17 cellular contexts compared by ENCODE assay signal in the genomic region with DNA sequence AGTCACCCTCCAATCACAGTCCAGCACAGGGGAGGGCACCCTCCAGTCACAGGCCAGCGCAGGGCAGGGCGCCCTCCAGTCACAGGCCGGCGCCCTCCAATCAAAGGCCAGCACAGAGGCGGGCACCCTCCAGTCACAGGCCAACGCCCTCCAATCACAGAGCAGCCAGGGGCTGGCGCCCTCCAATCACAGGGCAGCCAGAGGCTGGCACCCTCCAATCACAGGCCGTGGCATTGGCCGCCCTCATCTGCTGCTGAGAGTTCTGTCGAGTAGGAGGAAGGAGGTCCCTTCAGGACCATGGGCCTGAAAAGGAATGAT. TPM values are rescaled to one million over a fixed set of nuclear protein-coding genes. Genes with fewer than 3 reads are reported as not detected.
DNase-seq lines count a peak whose midpoint lies in the region; ATAC-seq, FAIRE-seq and TF ChIP-seq lines count a peak whose summit lies in the region.
"Had no signal": no experiment of that assay in that cellular context is flagged by ENCODE, and none has a peak within 500 bp of the region (broad histone marks: within the 10 kb centered on the region; RNA-seq: fewer than 3 reads in every experiment).

No MANE protein-coding gene starts in this region.

- H3K79me1 ChIP-seq in H1 (ENCODE audit: low read depth, low read length) = no peaks in the 10 kb centered on the region

- no peaks in the 10 kb centered on the region for H3K9me3 Mint-ChIP-seq in activated T-cell treated with anti-CD3 and anti-CD28 coated beads, Interleukin-2, amount 50 U/mL, for 4 hours
- no peaks in the 10 kb centered on the region for H3K9me3 Mint-ChIP-seq in stimulated activated naive CD8-positive, alpha-beta T cell treated with anti-CD3 and anti-CD28 coated beads, Interleukin-15, amount 100 ng/mL, for 72 hours
- H3K9me3 Mint-ChIP-seq: activated naive CD8-positive, alpha-beta T cell treated with anti-CD3 and anti-CD28 coated beads, Interleukin-2, amount 10 ng/mL, durations not matched to agents 7 days and 5 days; CD8-positive, alpha-beta memory T cell; stimulated activated naive B cell treated with anti-CD40 and anti-IgM and Interleukin-4, amounts not matched to agents 10 μg/mL and 1 μg/mL and 100 μg/mL, for 72 hours had no signal

- POLR2A ChIA-PET in H1 (lab: Charles Lee; ENCODE audit: partially characterized antibody) = interaction anchor here (0.9 to 1.3 kb wide), 3 partner anchors 9 to 22 kb away, joined by 3 read pairs; no protein-coding TSS in a partner anchor

- H3K18ac ChIP-seq in H1 (ENCODE audit: extremely low read depth, low read length) = no peak overlapping the region

- no peak for DNase-seq in activated T-cell treated with anti-CD3 and anti-CD28 coated beads, Interleukin-2, amount 50 U/mL, for 4 hours
- DNase-seq in activated T-cell treated with anti-CD3 and anti-CD28 coated beads for 4 hours = no peak
- DNase-seq in NB4 (ENCODE audit: low read depth) = peak; percentile 38
- DNase-seq in H1 (ENCODE audit: low read depth in 1 of 2, low spot score in 2 of 2) = no peak
- no peak for DNase-seq in stimulated activated naive CD8-positive, alpha-beta T cell treated with anti-CD3 and anti-CD28 coated beads, Interleukin-15, amount 100 ng/mL, for 72 hours
- no peak for DNase-seq in body of pancreas
- DNase-seq: activated CD4-positive, alpha-beta T cell treated with anti-CD3 and anti-CD28 coated beads, Interleukin-2, amount 50 U/mL, for 4 hours; activated naive CD8-positive, alpha-beta T cell treated with anti-CD3 and anti-CD28 coated beads, Interleukin-2, amount 10 ng/mL, durations not matched to agents 7 days and 5 days; activated T-cell treated with anti-CD3 and anti-CD28 coated beads, Interleukin-2, amount 50 U/mL, for 48 hours; CD8-positive, alpha-beta memory T cell; NCI-H1417; NCI-H748 treated with DMSO at 0.1 percent for 48 hours; stimulated activated CD4-positive, alpha-beta T cell treated with anti-CD3 and anti-CD28 coated beads, Interleukin-15, amount 100 ng/mL, for 24 hours; stimulated activated naive B cell treated with anti-CD40 and anti-IgM and Interleukin-4, amounts not matched to agents 10 μg/mL and 1 μg/mL and 100 μg/mL, for 72 hours; trophoblast cell had no signal

- no peak overlapping the region for H3K9ac ChIP-seq in H1 (replicated peaks in 1 of 4; ENCODE audit: extremely low read depth in 1 of 4, low read depth in 3 of 4, low read length in 3 of 4)

- ATAC-seq in activated T-cell treated with anti-CD3 and anti-CD28 coated beads, Interleukin-2, amount 50 U/mL, for 4 hours = peak; percentile 35 to 48
- peak; percentile 57 for ATAC-seq in stimulated activated naive CD8-positive, alpha-beta T cell treated with anti-CD3 and anti-CD28 coated beads, Interleukin-15, amount 100 ng/mL, for 72 hours
- ATAC-seq in HG02759 (IDR thresholded peaks at IDR 0.05; ENCODE audit: unreplicated experiment) (no peak), HG03442 (IDR thresholded peaks at IDR 0.05; ENCODE audit: unreplicated experiment) (no peak), body of pancreas (no peak)
- ATAC-seq: stimulated activated naive B cell treated with anti-CD40 and anti-IgM and Interleukin-4, amounts not matched to agents 10 μg/mL and 1 μg/mL and 100 μg/mL, for 72 hours had no signal

- no peak overlapping the region for H2BK20ac ChIP-seq in H1 (ENCODE audit: low read length)

- H2AK5ac ChIP-seq in H1 (ENCODE audit: low read depth, low read length) = no peak overlapping the region

- no peak overlapping the region for H3K4me3 Mint-ChIP-seq in activated T-cell treated with anti-CD3 and anti-CD28 coated beads, Interleukin-2, amount 50 U/mL, for 4 hours
- H3K4me3 Mint-ChIP-seq in stimulated activated naive CD8-positive, alpha-beta T cell treated with anti-CD3 and anti-CD28 coated beads, Interleukin-15, amount 100 ng/mL, for 72 hours = no peak overlapping the region
- H3K4me3 Mint-ChIP-seq: activated naive CD8-positive, alpha-beta T cell treated with anti-CD3 and anti-CD28 coated beads, Interleukin-2, amount 10 ng/mL, durations not matched to agents 7 days and 5 days; CD8-positive, alpha-beta memory T cell; stimulated activated naive B cell treated with anti-CD40 and anti-IgM and Interleukin-4, amounts not matched to agents 10 μg/mL and 1 μg/mL and 100 μg/mL, for 72 hours had no signal

- no peaks in the 10 kb centered on the region for H3K4me1 Mint-ChIP-seq in activated T-cell treated with anti-CD3 and anti-CD28 coated beads, Interleukin-2, amount 50 U/mL, for 4 hours (ENCODE audit: low read depth)
- no peaks in the 10 kb centered on the region for H3K4me1 Mint-ChIP-seq in stimulated activated naive CD8-positive, alpha-beta T cell treated with anti-CD3 and anti-CD28 coated beads, Interleukin-15, amount 100 ng/mL, for 72 hours
- H3K4me1 Mint-ChIP-seq: activated naive CD8-positive, alpha-beta T cell treated with anti-CD3 and anti-CD28 coated beads, Interleukin-2, amount 10 ng/mL, durations not matched to agents 7 days and 5 days; CD8-positive, alpha-beta memory T cell; stimulated activated naive B cell treated with anti-CD40 and anti-IgM and Interleukin-4, amounts not matched to agents 10 μg/mL and 1 μg/mL and 100 μg/mL, for 72 hours had no signal

- no peak overlapping the region for H3K56ac ChIP-seq in H1 (replicated peaks; ENCODE audit: insufficient read length, low read depth, low read length)

- H2BK12ac ChIP-seq in H1 (ENCODE audit: low read depth, low read length) = no peak overlapping the region

- WGBS in H1 (ENCODE audit: extremely low coverage in 1 of 2, insufficient coverage in 1 of 2, insufficient read length in 1 of 2, insufficient replicate concordance in 2 of 2, low coverage in 1 of 2, low lambda C conversion rate in 2 of 2, missing lambda C conversion rate in 1 of 2), 2 experiments = 91% methylated on average over 10 of the region's 10 CpGs; no CpG with 5 or more reads in 1 of the 2 experiments
- 86 to 95% methylated on average over 2 to 9 of the region's 10 CpGs for WGBS in body of pancreas, 2 donors

- peaks cover 0 to 2% of the 10 kb centered on the region in 2 experiments for H4K20me1 ChIP-seq in H1 (replicated peaks in 1 of 2; ENCODE audit: control insufficient read depth in 1 of 2, insufficient read depth in 2 of 2, low read length in 2 of 2)

- H2BK5ac ChIP-seq in H1 (ENCODE audit: low read depth, low read length) = no peak overlapping the region

- CTCF ChIA-PET in H1 (lab: Charles Lee; ENCODE audit: partially characterized antibody) = no interaction called here

- no peak overlapping the region for H2BK120ac ChIP-seq in H1 (replicated peaks; ENCODE audit: low read depth, low read length)

- H3K4ac ChIP-seq in H1 (replicated peaks; ENCODE audit: insufficient read length, low read depth, low read length) = no peak overlapping the region

- H3K27ac ChIP-seq in H1 (ENCODE audit: low read depth, low read length) = no peak overlapping the region
- H3K27ac ChIP-seq in body of pancreas = no peak overlapping the region

- no peaks in the 10 kb centered on the region for H3K23me2 ChIP-seq in H1 (ENCODE audit: low read depth, low read length)

- H3K27ac Mint-ChIP-seq in stimulated activated naive CD8-positive, alpha-beta T cell treated with anti-CD3 and anti-CD28 coated beads, Interleukin-15, amount 100 ng/mL, for 72 hours = peak overlapping the region in 1 of 2 donors; percentile 94
- H3K27ac Mint-ChIP-seq: activated naive CD8-positive, alpha-beta T cell treated with anti-CD3 and anti-CD28 coated beads, Interleukin-2, amount 10 ng/mL, durations not matched to agents 7 days and 5 days; CD8-positive, alpha-beta memory T cell; stimulated activated naive B cell treated with anti-CD40 and anti-IgM and Interleukin-4, amounts not matched to agents 10 μg/mL and 1 μg/mL and 100 μg/mL, for 72 hours had no signal

- FAIRE-seq in H1 (lab: Jason Lieb, UNC) = no peak

- TF ChIP-seq POLR2A in NB4 (IDR thresholded peaks at IDR 0.05; ENCODE audit: extremely low read depth, insufficient read length) (no peak), H1 (IDR thresholded peaks at IDR 0.05; ENCODE audit: control extremely low read depth in 1 of 2, low read depth in 2 of 2, low read length in 2 of 2) (no peak), body of pancreas (IDR thresholded peaks at IDR 0.05) (no peak)

- H4K8ac ChIP-seq in H1 (ENCODE audit: extremely low read depth, insufficient read depth, low read length) = no peak overlapping the region

- H3K36me3 Mint-ChIP-seq in activated T-cell treated with anti-CD3 and anti-CD28 coated beads, Interleukin-2, amount 50 U/mL, for 4 hours (ENCODE audit: insufficient read depth) = peaks cover 13% of the 10 kb centered on the region

- H3K4me3 ChIP-seq in NB4 (ENCODE audit: low read depth, low read length) (no peak overlapping the region), H1 (ENCODE audit: extremely low read depth in 1 of 4, insufficient read depth in 2 of 4, low read depth in 3 of 4, low read length in 4 of 4) (no peak overlapping the region), body of pancreas (no peak overlapping the region)

- no peak overlapping the region for H2BK15ac ChIP-seq in H1 (ENCODE audit: low read length)

- no peak for TF ChIP-seq CTCF in NB4 (IDR thresholded peaks at IDR 0.05; ENCODE audit: low read depth, low read length)
- no peak for TF ChIP-seq CTCF in H1 (IDR thresholded peaks at IDR 0.05; ENCODE audit: control extremely low read depth in 1 of 3, insufficient read depth in 1 of 3, low read depth in 1 of 3, low read length in 3 of 3)
- no peak for TF ChIP-seq CTCF in body of pancreas (IDR thresholded peaks at IDR 0.05)

- H4K5ac ChIP-seq in H1 (ENCODE audit: insufficient read length, low read depth, low read length) = no peak overlapping the region

- no peaks in the 10 kb centered on the region for H3K27me3 Mint-ChIP-seq in activated T-cell treated with anti-CD3 and anti-CD28 coated beads, Interleukin-2, amount 50 U/mL, for 4 hours (ENCODE audit: low read depth)
- no peaks in the 10 kb centered on the region for H3K27me3 Mint-ChIP-seq in stimulated activated naive CD8-positive, alpha-beta T cell treated with anti-CD3 and anti-CD28 coated beads, Interleukin-15, amount 100 ng/mL, for 72 hours
- H3K27me3 Mint-ChIP-seq: activated naive CD8-positive, alpha-beta T cell treated with anti-CD3 and anti-CD28 coated beads, Interleukin-2, amount 10 ng/mL, durations not matched to agents 7 days and 5 days; CD8-positive, alpha-beta memory T cell; stimulated activated naive B cell treated with anti-CD40 and anti-IgM and Interleukin-4, amounts not matched to agents 10 μg/mL and 1 μg/mL and 100 μg/mL, for 72 hours had no signal

- H3K14ac ChIP-seq in H1 (ENCODE audit: insufficient read length) = no peak overlapping the region

- no peak overlapping the region for H4K91ac ChIP-seq in H1 (replicated peaks; ENCODE audit: insufficient read length, low read length)

- no peak for TF ChIP-seq RAD21 in H1 (IDR thresholded peaks at IDR 0.05 in 1 of 2, conservative IDR thresholded peaks at IDR 0.05 in 1 of 2; ENCODE audit: low read depth in 2 of 2, low read length in 2 of 2)

- no peaks in the 10 kb centered on the region for H3K79me2 ChIP-seq in H1 (ENCODE audit: control insufficient read depth in 1 of 2, insufficient read depth in 2 of 2, low read length in 2 of 2)

- H3K4me1 ChIP-seq in H1 (replicated peaks in 1 of 4; ENCODE audit: control insufficient read depth in 3 of 4, insufficient read depth in 4 of 4, low read length in 3 of 4) (no peaks in the 10 kb centered on the region; a peak in 2 of 7 replicates), body of pancreas (no peaks in the 10 kb centered on the region)

- H3K4me2 ChIP-seq in H1 (ENCODE audit: insufficient read depth in 1 of 2, low read depth in 2 of 2, low read length in 2 of 2) = no peak overlapping the region

- H3K9me3 ChIP-seq in H1 (ENCODE audit: insufficient read depth in 2 of 2, low read depth in 1 of 2, low read length in 1 of 2) (no peaks in the 10 kb centered on the region; a peak in 1 of 4 replicates), body of pancreas (no peaks in the 10 kb centered on the region)

- intact Hi-C loops in body of pancreas (cut with DNase I) = no loop called here

- no peak overlapping the region for H2AFZ ChIP-seq in H1 (ENCODE audit: low read length)

- TF ChIP-seq EP300 in H1 (IDR thresholded peaks at IDR 0.05; ENCODE audit: borderline replicate concordance in 1 of 2, low read depth in 2 of 2, low read length in 2 of 2) = no peak

- H3K36me3 ChIP-seq in H1 (ENCODE audit: control insufficient read depth in 2 of 4, insufficient read depth in 4 of 4, low read length in 3 of 4) = peaks cover 7 to 19% (median 15%) of the 10 kb centered on the region in 4 experiments
- peaks cover 0 to 25% of the 10 kb centered on the region in 2 donors for H3K36me3 ChIP-seq in body of pancreas (replicated peaks in 1 of 2; ENCODE audit: insufficient read depth in 1 of 2, low read depth in 2 of 2)

- H3K27me3 ChIP-seq in H1 (replicated peaks in 1 of 4; ENCODE audit: control insufficient read depth in 3 of 4, extremely low read depth in 1 of 4, insufficient read depth in 3 of 4, low read length in 3 of 4) (no peaks in the 10 kb centered on the region), body of pancreas (no peaks in the 10 kb centered on the region)

- no peak overlapping the region for H3K23ac ChIP-seq in H1 (ENCODE audit: insufficient read length)

RNA-seq across cellular contexts. Expression of a gene that starts 26.6 kb away (rescaled TPM):
- total RNA-seq in activated T-cell treated with anti-CD3 and anti-CD28 coated beads, Interleukin-2, amount 50 U/mL, for 4 hours = 10 to 100 TPM; 71.4 to 83.5 (median 72.8) TPM
- total RNA-seq in H1 (2021; fragmentation: NEBNext Ultra II Directional; extraction: Animal tissue kit (Norgen Biotek cat#: 25700)) = 24.4 and 25.3 TPM in 2 replicates
- 11.2 and 19.5 TPM in 2 replicates for polyA plus RNA-seq in H1 (2011; rRNA removed)
- 23.8 TPM for polyA plus RNA-seq in H1 (2011; cell fraction: cytosol; rRNA removed)
- 65.2 TPM for polyA plus RNA-seq in H1 (2011; cell fraction: nucleus; rRNA removed)
- polyA plus RNA-seq in H1 (2012, experiment 1 of 2) = 25.8 to 31.0 TPM (median 27.9 TPM) in 4 replicates
- polyA plus RNA-seq in H1 (2012, experiment 2 of 2) = 11.4 TPM
- polyA plus RNA-seq in H1 (2013, experiment 1 of 2) = 11.4 TPM
- polyA plus RNA-seq in H1 (2013, experiment 2 of 2) = 9.4 TPM
- polyA minus RNA-seq in H1 (2011; rRNA and poly(A)+ RNA removed) = 8.7 and 14.0 TPM in 2 replicates
- 12.7 TPM for polyA minus RNA-seq in H1 (2011; cell fraction: cytosol; rRNA and poly(A)+ RNA removed)
- polyA minus RNA-seq in H1 (2011; cell fraction: nucleus; rRNA and poly(A)+ RNA removed) = 28.4 TPM
- total RNA-seq in body of pancreas = 10 to 100 TPM; 16.1 to 27.4 TPM

RNA-seq across cellular contexts. Expression of a gene that starts 26.7 kb away (rescaled TPM):
- total RNA-seq in activated T-cell treated with anti-CD3 and anti-CD28 coated beads, Interleukin-2, amount 50 U/mL, for 4 hours = 10 to 100 TPM; 85.3 to 92.5 (median 89.0) TPM
- total RNA-seq in H1 (2021; fragmentation: NEBNext Ultra II Directional; extraction: Animal tissue kit (Norgen Biotek cat#: 25700)) = 38.5 and 40.3 TPM in 2 replicates
- 26.8 and 40.3 TPM in 2 replicates for polyA plus RNA-seq in H1 (2011; rRNA removed)
- 15.4 TPM for polyA plus RNA-seq in H1 (2011; cell fraction: cytosol; rRNA removed)
- polyA plus RNA-seq in H1 (2011; cell fraction: nucleus; rRNA removed) = 33.2 TPM
- polyA plus RNA-seq in H1 (2012, experiment 1 of 2) = 20.7 to 40.0 TPM (median 39.8 TPM) in 4 replicates
- 47.9 TPM for polyA plus RNA-seq in H1 (2012, experiment 2 of 2)
- polyA plus RNA-seq in H1 (2013, experiment 1 of 2) = 41.4 TPM
- 37.7 TPM for polyA plus RNA-seq in H1 (2013, experiment 2 of 2)
- 6.1 and 7.4 TPM in 2 replicates for polyA minus RNA-seq in H1 (2011; rRNA and poly(A)+ RNA removed)
- 14.4 TPM for polyA minus RNA-seq in H1 (2011; cell fraction: cytosol; rRNA and poly(A)+ RNA removed)
- 11.9 TPM for polyA minus RNA-seq in H1 (2011; cell fraction: nucleus; rRNA and poly(A)+ RNA removed)
- total RNA-seq in body of pancreas = 10 to 100 TPM; 10.9 to 18.1 TPM

Comparison
In these comparisons a context has a peak if more than half of its experiments do, and no peak if none do; other contexts are left out.
1. ATAC-seq: peak in activated T-cell treated with anti-CD3 and anti-CD28 coated beads, Interleukin-2, amount 50 U/mL, for 4 hours (2 of 2) and stimulated activated naive CD8-positive, alpha-beta T cell treated with anti-CD3 and anti-CD28 coated beads, Interleukin-15, amount 100 ng/mL, for 72 hours (single experiment); none in HG02759 (single experiment), HG03442 (single experiment) and body of pancreas (single experiment).